Comparison of ENCODE assay signal across 1 cellular context in the genomic region with DNA sequence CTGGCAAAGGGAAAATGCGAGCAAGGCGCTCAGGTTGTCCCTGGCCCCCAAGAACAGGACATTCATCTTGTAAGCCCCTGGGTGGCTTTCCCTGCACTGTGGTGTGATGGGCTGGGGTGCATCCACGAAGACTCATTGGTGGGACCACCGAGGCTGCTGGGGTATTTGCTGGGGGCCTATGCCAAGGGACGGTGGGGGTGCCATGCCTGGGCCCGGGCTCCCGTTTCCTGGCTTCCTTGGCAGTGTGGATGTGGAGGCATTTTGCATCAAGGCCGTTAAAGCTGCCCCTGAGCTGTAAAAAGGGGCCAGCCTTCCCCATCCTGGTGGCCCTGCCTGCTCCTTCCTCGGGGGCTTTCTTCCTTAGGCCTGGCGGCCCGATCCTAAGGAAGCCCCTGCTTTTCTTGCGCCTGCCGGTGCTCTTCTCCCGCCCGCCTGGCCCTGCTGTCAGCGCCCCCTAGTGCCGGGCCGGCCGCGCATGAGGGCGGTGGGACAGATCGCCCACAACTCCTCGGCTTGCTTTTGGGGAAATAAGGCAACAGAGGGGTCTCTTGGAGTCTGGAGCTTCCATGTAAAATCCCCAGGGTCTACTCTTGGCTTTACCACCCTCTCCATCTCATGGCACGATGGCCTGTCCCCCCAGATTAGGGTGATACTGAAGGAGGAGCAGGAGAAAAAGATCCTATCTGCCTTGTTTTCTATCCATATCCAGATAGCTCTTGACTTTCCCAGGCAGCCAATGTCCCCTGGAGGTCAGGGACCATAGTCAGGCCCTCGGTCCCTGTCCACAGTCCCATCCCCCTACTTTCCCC.
TF ChIP-seq lines count a peak whose summit lies in the region.

No MANE protein-coding gene starts in this region.

TF ChIP-seq in K562, 482 proteins besides CTCF, POLR2A, EP300 and RAD21 (continued from another document):
- TF ChIP-seq, protein P1, sequence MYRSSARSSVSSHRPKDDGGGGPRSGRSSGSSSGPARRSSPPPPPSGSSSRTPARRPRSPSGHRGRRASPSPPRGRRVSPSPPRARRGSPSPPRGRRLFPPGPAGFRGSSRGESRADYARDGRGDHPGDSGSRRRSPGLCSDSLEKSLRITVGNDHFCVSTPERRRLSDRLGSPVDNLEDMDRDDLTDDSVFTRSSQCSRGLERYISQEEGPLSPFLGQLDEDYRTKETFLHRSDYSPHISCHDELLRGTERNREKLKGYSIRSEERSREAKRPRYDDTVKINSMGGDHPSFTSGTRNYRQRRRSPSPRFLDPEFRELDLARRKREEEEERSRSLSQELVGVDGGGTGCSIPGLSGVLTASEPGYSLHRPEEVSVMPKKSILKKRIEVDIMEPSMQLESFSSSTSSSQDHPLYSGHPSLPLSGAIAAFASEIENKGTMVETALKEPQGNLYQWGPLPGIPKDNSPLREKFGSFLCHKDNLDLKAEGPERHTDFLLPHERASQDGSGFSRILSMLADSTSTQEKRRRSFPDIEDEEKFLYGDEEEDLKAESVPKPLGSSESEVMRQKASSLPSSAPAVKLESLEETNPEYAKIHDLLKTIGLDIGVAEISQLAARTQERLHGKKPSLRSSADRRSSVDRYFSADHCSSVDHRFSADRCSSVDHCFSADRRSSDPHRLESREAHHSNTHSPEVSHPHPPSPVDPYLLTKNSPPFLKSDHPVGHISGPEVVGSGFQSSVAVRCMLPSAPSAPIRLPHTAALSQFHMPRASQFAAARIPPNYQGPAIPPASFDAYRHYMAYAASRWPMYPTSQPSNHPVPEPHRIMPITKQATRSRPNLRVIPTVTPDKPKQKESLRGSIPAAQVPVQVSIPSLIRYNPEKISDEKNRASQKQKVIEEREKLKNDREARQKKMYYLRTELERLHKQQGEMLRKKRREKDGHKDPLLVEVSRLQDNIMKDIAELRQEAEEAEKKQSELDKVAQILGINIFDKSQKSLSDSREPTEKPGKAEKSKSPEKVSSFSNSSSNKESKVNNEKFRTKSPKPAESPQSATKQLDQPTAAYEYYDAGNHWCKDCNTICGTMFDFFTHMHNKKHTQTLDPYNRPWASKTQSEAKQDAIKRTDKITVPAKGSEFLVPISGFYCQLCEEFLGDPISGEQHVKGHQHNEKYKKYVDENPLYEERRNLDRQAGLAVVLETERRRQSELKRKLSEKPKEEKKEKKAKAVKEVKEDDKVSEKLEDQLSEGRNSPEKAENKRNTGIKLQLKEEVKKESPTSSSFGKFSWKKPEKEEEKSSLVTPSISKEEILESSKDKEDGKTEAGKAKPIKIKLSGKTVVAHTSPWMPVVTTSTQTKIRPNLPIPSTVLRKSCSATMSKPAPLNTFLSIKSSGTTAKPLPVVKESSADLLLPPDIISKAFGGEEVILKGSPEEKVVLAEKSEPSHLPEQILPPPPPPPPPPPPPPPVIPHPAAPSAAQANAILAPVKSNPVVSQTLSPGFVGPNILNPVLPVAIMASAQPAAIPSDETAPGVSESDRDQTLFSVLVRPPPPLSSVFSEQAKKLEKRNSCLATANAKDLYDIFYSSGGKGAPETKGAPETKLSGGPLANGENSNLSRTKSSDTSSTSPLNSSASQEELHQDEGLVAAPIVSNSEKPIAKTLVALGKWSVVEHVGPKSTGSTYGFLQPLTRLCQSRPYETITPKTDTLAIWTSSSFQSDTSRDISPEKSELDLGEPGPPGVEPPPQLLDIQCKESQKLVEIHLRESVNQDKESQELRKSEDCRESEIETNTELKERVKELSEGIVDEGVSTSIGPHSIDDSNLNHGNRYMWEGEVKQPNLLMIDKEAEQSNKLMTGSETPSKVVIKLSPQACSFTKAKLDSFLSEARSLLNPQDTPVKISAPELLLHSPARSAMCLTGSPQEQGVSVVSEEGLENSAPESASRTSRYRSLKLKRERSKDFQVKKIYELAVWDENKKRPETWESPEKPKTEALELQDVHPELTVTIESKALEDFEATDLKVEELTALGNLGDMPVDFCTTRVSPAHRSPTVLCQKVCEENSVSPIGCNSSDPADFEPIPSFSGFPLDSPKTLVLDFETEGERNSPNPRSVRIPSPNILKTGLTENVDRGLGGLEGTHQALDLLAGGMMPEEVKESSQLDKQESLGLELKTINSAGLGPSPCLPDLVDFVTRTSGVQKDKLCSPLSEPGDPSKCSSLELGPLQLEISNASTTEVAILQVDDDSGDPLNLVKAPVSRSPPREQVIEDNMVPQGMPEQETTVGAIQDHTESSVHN (IDR thresholded peaks at IDR 0.05; ENCODE audit: borderline replicate concordance in 1 of 2, low read depth in 1 of 2): no peak
